33 cellular contexts compared by ENCODE assay signal in genomic region chr1:114453361-114453784, GRCh38. TPM values are rescaled to one million over a fixed set of nuclear protein-coding genes. Genes with fewer than 3 reads are reported as not detected.
DNase-seq lines count a peak whose midpoint lies in the region; ATAC-seq, FAIRE-seq and TF ChIP-seq lines count a peak whose summit lies in the region.
"Had no signal": no experiment of that assay in that cellular context is flagged by ENCODE, and none has a peak within 500 bp of the region (broad histone marks: within the 10 kb centered on the region; RNA-seq: fewer than 3 reads in every experiment).

No MANE protein-coding gene starts in this region.

- no peak for TF ChIP-seq POLR2A in erythroblast (IDR thresholded peaks at IDR 0.05; ENCODE audit: low read length)

- H3K27ac ChIP-seq in CD4-positive, alpha-beta T cell (ENCODE audit: low read depth, low read length) = no peak overlapping the region
- H3K27ac ChIP-seq in pancreas = no peak overlapping the region
- H3K27ac ChIP-seq: BLaER1, psoas muscle, sigmoid colon, thyroid gland had no signal

- FAIRE-seq in pancreas (lab: Jason Lieb, UNC) = no peak
- FAIRE-seq: islet of Langerhans, TTC549 had no signal

- no peak overlapping the region for H3K4me3 Mint-ChIP-seq in CD4-positive, alpha-beta T cell
- H3K4me3 Mint-ChIP-seq: T-helper 1 cell treated with Interleukin-12 subunit alpha and Interleukin-12 subunit beta and Interleukin-4 antibody, amounts not matched to agents 30 μg/mL and 1 μg/mL, for 36 hours had no signal

- intact Hi-C loops in CD4-positive, alpha-beta T cell (cut with DNase I, micrococcal nuclease) = loop anchor here in 1 of 2 experiments (10.0 kb wide), 1 partner anchor 221 kb away; the partner anchor contains the start of gene DENND2C
- intact Hi-C loops in pancreas (cut with DNase I) = no loop called here

- CTCF ChIA-PET in CD4-positive, alpha-beta T cell (lab: Charles Lee) = no interaction called here

- POLR2A ChIA-PET in CD4-positive, alpha-beta T cell (lab: Charles Lee) = no interaction called here

- H3K4me3 ChIP-seq in pancreas = no peak overlapping the region
- H3K4me3 ChIP-seq: BLaER1, HAP-1, psoas muscle, sigmoid colon, thyroid gland had no signal

- H3K36me3 ChIP-seq in pancreas = no peaks in the 10 kb centered on the region
- H3K36me3 ChIP-seq: thyroid gland had no signal

- no peaks in the 10 kb centered on the region for H3K27me3 Mint-ChIP-seq in CD4-positive, alpha-beta T cell
- H3K27me3 Mint-ChIP-seq: IgD-negative memory B cell had no signal

- 41 to 52% methylated on average over 2 of the region's 2 CpGs for WGBS in pancreas, 2 donors

- no peak for TF ChIP-seq CTCF in CD4-positive, alpha-beta T cell (IDR thresholded peaks at IDR 0.05)
- no peak for TF ChIP-seq CTCF in pancreas (IDR thresholded peaks at IDR 0.05)

- H3K4me1 ChIP-seq in pancreas = peaks cover 3 to 19% (median 14%) of the 10 kb centered on the region in 3 donors
- H3K4me1 ChIP-seq: BLaER1, psoas muscle, sigmoid colon had no signal

- no peaks in the 10 kb centered on the region for H3K9me3 ChIP-seq in CD4-positive, alpha-beta T cell (ENCODE audit: control insufficient read depth, low read length)
- no peaks in the 10 kb centered on the region for H3K9me3 ChIP-seq in pancreas
- H3K9me3 ChIP-seq: HAP-1, psoas muscle, sigmoid colon, SK-N-SH, thyroid gland had no signal

- peak overlapping the region; percentile 36 for H3K27ac Mint-ChIP-seq in CD4-positive, alpha-beta T cell
- H3K27ac Mint-ChIP-seq: IgD-negative memory B cell; T-helper 1 cell treated with Interleukin-12 subunit alpha and Interleukin-12 subunit beta and Interleukin-4 antibody, amounts not matched to agents 30 μg/mL and 1 μg/mL, for 36 hours had no signal

- H3K36me3 Mint-ChIP-seq in CD4-positive, alpha-beta T cell (ENCODE audit: low read depth) = peaks cover 58% of the 10 kb centered on the region

- no peak for ATAC-seq in CD4-positive, alpha-beta T cell (ENCODE audit: poor library complexity)
- ATAC-seq in pancreas (peak in 3 of 4 donors; percentile 47 to 68 (median 59)), HG02678 (IDR thresholded peaks at IDR 0.05; ENCODE audit: unreplicated experiment) (no peak), SK-N-SH treated with all-trans-retinoic acid at 6 μM for 48 hours (no peak)
- ATAC-seq: esophagus mucosa, left ventricle myocardium superior, PC-3, psoas muscle had no signal

- no peak for DNase-seq in CD4-positive, alpha-beta T cell
- DNase-seq in HuH-7 (ENCODE audit: low spot score) (peak; percentile 35), erythroblast (lab: John Stamatoyannopoulos, UW) (peak; percentile 17 to 57), pancreas (no peak), NCI-H2107 (lab: John Stamatoyannopoulos, UW) (no peak)
- DNase-seq: activated CD4-positive, CD25-positive, alpha-beta regulatory T cell treated with anti-CD3 and anti-CD28 coated beads, Interleukin-2, amount 50 U/mL, for 72 hours; activated CD8-positive, alpha-beta memory T cell treated with anti-CD3 and anti-CD28 coated beads for 24 hours; activated gamma-delta T cell; activated T-cell treated with anti-CD3 and anti-CD28 coated beads, Interleukin-2, amount 50 U/mL, for 1 hour; caudate nucleus; COR-L47; foreskin fibroblast; left ventricle myocardium superior; NCI-H1105 treated with DMSO at 0.1 percent for 48 hours; NCI-H1930; NCI-H524; nucleus accumbens; PC-3; psoas muscle; sigmoid colon; SK-N-SH; stimulated activated CD4-positive, alpha-beta T cell treated with anti-CD3 and anti-CD28 coated beads, Interleukin-12 subunit alpha, Interleukin-12 subunit beta, amount 100 ng/mL, for 4 hours; stimulated activated CD4-positive, alpha-beta T cell treated with anti-CD3 and anti-CD28 coated beads, Interleukin-2, amount 100 ng/mL, for 48 hours; thyroid gland had no signal

- H3K4me1 Mint-ChIP-seq in CD4-positive, alpha-beta T cell (ENCODE audit: low read depth) = peaks cover 4% of the 10 kb centered on the region
- H3K4me1 Mint-ChIP-seq: IgD-negative memory B cell had no signal

- no peaks in the 10 kb centered on the region for H3K9me3 Mint-ChIP-seq in CD4-positive, alpha-beta T cell
- H3K9me3 Mint-ChIP-seq: IgD-negative memory B cell; T-helper 1 cell treated with Interleukin-12 subunit alpha and Interleukin-12 subunit beta and Interleukin-4 antibody, amounts not matched to agents 30 μg/mL and 1 μg/mL, for 36 hours had no signal

- no peaks in the 10 kb centered on the region for H3K27me3 ChIP-seq in CD4-positive, alpha-beta T cell (ENCODE audit: control insufficient read depth, insufficient read depth, low read length)
- no peaks in the 10 kb centered on the region for H3K27me3 ChIP-seq in pancreas
- H3K27me3 ChIP-seq: BLaER1, sigmoid colon, thyroid gland had no signal

TF ChIP-seq in SK-N-SH treated with all-trans-retinoic acid at 6 μM for 48 hours, 23 proteins besides CTCF, POLR2A, EP300 and RAD21:
- TF ChIP-seq ESRRG (CRISPR knock-in tag; IDR thresholded peaks at IDR 0.05) (no peak), PPARA (CRISPR knock-in tag; IDR thresholded peaks at IDR 0.05; ENCODE audit: borderline replicate concordance) (no peak), ZFP30 (CRISPR knock-in tag; IDR thresholded peaks at IDR 0.05) (no peak), SNAI2 (CRISPR knock-in tag; IDR thresholded peaks at IDR 0.05) (no peak)
- TF ChIP-seq, protein P1, sequence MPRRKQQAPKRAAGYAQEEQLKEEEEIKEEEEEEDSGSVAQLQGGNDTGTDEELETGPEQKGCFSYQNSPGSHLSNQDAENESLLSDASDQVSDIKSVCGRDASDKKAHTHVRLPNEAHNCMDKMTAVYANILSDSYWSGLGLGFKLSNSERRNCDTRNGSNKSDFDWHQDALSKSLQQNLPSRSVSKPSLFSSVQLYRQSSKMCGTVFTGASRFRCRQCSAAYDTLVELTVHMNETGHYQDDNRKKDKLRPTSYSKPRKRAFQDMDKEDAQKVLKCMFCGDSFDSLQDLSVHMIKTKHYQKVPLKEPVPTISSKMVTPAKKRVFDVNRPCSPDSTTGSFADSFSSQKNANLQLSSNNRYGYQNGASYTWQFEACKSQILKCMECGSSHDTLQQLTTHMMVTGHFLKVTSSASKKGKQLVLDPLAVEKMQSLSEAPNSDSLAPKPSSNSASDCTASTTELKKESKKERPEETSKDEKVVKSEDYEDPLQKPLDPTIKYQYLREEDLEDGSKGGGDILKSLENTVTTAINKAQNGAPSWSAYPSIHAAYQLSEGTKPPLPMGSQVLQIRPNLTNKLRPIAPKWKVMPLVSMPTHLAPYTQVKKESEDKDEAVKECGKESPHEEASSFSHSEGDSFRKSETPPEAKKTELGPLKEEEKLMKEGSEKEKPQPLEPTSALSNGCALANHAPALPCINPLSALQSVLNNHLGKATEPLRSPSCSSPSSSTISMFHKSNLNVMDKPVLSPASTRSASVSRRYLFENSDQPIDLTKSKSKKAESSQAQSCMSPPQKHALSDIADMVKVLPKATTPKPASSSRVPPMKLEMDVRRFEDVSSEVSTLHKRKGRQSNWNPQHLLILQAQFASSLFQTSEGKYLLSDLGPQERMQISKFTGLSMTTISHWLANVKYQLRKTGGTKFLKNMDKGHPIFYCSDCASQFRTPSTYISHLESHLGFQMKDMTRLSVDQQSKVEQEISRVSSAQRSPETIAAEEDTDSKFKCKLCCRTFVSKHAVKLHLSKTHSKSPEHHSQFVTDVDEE (CRISPR knock-in tag; IDR thresholded peaks at IDR 0.05) = no peak
TF ChIP-seq in SK-N-SH treated with all-trans-retinoic acid at 6 μM for 48 hours: peak in this region for 0.

RNA-seq across cellular contexts. Expression of gene TRIM33, which starts 57.6 kb away (rescaled TPM):
- total RNA-seq in CD4-positive, alpha-beta T cell = 10 to 100 TPM; 42.6 to 45.0 TPM
- 10 to 100 TPM; 12.0 to 19.1 (median 15.6) TPM for total RNA-seq in pancreas
- 10 to 100 TPM in 1 of 2 donors, 1 to 10 TPM in 1; 8.6 to 19.1 TPM for polyA plus RNA-seq in pancreas

Comparison
In these comparisons a context has a peak if more than half of its experiments do, and no peak if none do; other contexts are left out.
1. ATAC-seq: peak in pancreas (3 of 4); none in CD4-positive, alpha-beta T cell (single experiment), HG02678 (single experiment) and SK-N-SH treated with all-trans-retinoic acid at 6 μM for 48 hours (single experiment).
2. DNase-seq: peak in HuH-7 (single experiment) and erythroblast (2 of 2); none in CD4-positive, alpha-beta T cell (0 of 10), pancreas (0 of 6) and NCI-H2107 (single experiment).